In genomic region chr10:119737039-119737663, GRCh38 we compare ENCODE assay signal across 10 cellular contexts. TPM values are rescaled to one million over a fixed set of nuclear protein-coding genes. Genes with fewer than 3 reads are reported as not detected.
A peak's percentile ranks its signal among the peaks of the same experiment; 100 is the strongest.
DNase-seq lines count a peak whose midpoint lies in the region; ATAC-seq, FAIRE-seq and TF ChIP-seq lines count a peak whose summit lies in the region.
"Had no signal": no experiment of that assay in that cellular context is flagged by ENCODE, and none has a peak within 500 bp of the region (broad histone marks: within the 10 kb centered on the region; RNA-seq: fewer than 3 reads in every experiment).

No MANE protein-coding gene starts in this region.

- peak overlapping the region; percentile 62 for H2AFZ ChIP-seq in mammary epithelial cell (ENCODE audit: low read depth, low read length)

- H3K4me3 Mint-ChIP-seq in CD4-positive, CD25-positive, alpha-beta regulatory T cell, result peak overlapping the region; percentile 31 to 62 (median 52)

- H3K4me2 ChIP-seq in mammary epithelial cell (ENCODE audit: insufficient read depth, low read depth, low read length), result peak overlapping the region; percentile 70

- in situ Hi-C loops in mammary epithelial cell (cut with MboI; ENCODE audit: low sequenced_read_pairs in 2 of 2), result loop anchor here in 1 of 2 donors (10.0 kb wide), 1 partner anchor 52 kb away; no protein-coding TSS in a partner anchor

- FAIRE-seq in GM12892 (lab: Jason Lieb, UNC), result no peak

- no peak for TF ChIP-seq POLR2A in GM12892 (IDR thresholded peaks at IDR 0.05; ENCODE audit: low read depth, low read length)

- peak overlapping the region; percentile 58 for H3K4me3 ChIP-seq in CD4-positive, CD25-positive, alpha-beta regulatory T cell (ENCODE audit: low read depth, low read length)
- H3K4me3 ChIP-seq in mammary epithelial cell (replicated peaks in 1 of 3; ENCODE audit: insufficient read depth in 1 of 3, low read depth in 2 of 3, low read length in 3 of 3) (no peak overlapping the region), psoas muscle (no peak overlapping the region)

- 94% methylated on average over 2 of the region's 2 CpGs for whole genome bisulfite sequencing in mammary epithelial cell (ENCODE audit: low coverage, missing lambda C conversion rate)
- 96 to 100% (median 98%) methylated on average over 2 of the region's 2 CpGs for WGBS in psoas muscle, 3 donors

- H3K27me3 Mint-ChIP-seq in CD4-positive, CD25-positive, alpha-beta regulatory T cell, result no peaks in the 10 kb centered on the region

- H3K9me3 ChIP-seq in CD4-positive, CD25-positive, alpha-beta regulatory T cell (ENCODE audit: control insufficient read depth in 2 of 2, low read length in 2 of 2), result no peaks in the 10 kb centered on the region
- H3K9me3 ChIP-seq in mammary epithelial cell (replicated peaks; ENCODE audit: insufficient read depth, low read length) (no peaks in the 10 kb centered on the region), psoas muscle (no peaks in the 10 kb centered on the region)

- no peak for TF ChIP-seq CTCF in mammary epithelial cell (conservative IDR thresholded peaks at IDR 0.05 in 1 of 2, IDR thresholded peaks at IDR 0.05 in 1 of 2; ENCODE audit: extremely low read depth in 1 of 2, insufficient read depth in 1 of 2, low read depth in 1 of 2, low read length in 2 of 2)
- TF ChIP-seq CTCF in psoas muscle (IDR thresholded peaks at IDR 0.05), result no peak

- H3K9ac ChIP-seq in mammary epithelial cell (ENCODE audit: insufficient read depth, low read length), result peak overlapping the region; percentile 29

- H3K27ac Mint-ChIP-seq in CD4-positive, CD25-positive, alpha-beta regulatory T cell, result peak overlapping the region in 2 of 3 donors; percentile 9 to 59

- peaks cover 0 to 1% (median 0%) of the 10 kb centered on the region in 7 donors for H3K9me3 Mint-ChIP-seq in CD4-positive, CD25-positive, alpha-beta regulatory T cell

- no peak for DNase-seq in CD4-positive, CD25-positive, alpha-beta regulatory T cell
- DNase-seq in NCI-H524 treated with DMSO at 0.1 percent for 48 hours (lab: John Stamatoyannopoulos, UW) (peak; percentile 50), mammary epithelial cell (no peak), psoas muscle (no peak), GM12892 (ENCODE audit: insufficient read length) (no peak), C1 segment of cervical spinal cord (lab: John Stamatoyannopoulos, UW) (no peak), activated gamma-delta T cell treated with Interleukin-2 at 50 U/mL for 16 hours (no peak)
- DNase-seq: NCI-H345, SIG-M5 had no signal

- no peaks in the 10 kb centered on the region for H4K20me1 ChIP-seq in mammary epithelial cell (ENCODE audit: insufficient read depth, low read length)

- peaks cover 24 to 74% (median 52%) of the 10 kb centered on the region in 4 donors for H3K4me1 Mint-ChIP-seq in CD4-positive, CD25-positive, alpha-beta regulatory T cell

- intact Hi-C loops in mammary epithelial cell (cut with micrococcal nuclease), result loop anchor here (2.0 kb wide), 1 partner anchor 50 kb away; no protein-coding TSS in a partner anchor
- intact Hi-C loops in psoas muscle (cut with DNase I), result no loop called here

- H3K27me3 ChIP-seq in CD4-positive, CD25-positive, alpha-beta regulatory T cell (ENCODE audit: control insufficient read depth, insufficient read depth, low read length), result no peaks in the 10 kb centered on the region
- H3K27me3 ChIP-seq in mammary epithelial cell (ENCODE audit: insufficient read depth, low read length) (no peaks in the 10 kb centered on the region), psoas muscle (ENCODE audit: insufficient read depth in 3 of 3, low read length in 2 of 3) (no peaks in the 10 kb centered on the region)

- peaks cover 29% of the 10 kb centered on the region for H3K4me1 ChIP-seq in CD4-positive, CD25-positive, alpha-beta regulatory T cell (ENCODE audit: control insufficient read depth, insufficient read depth, low read length, poor library complexity, severe bottlenecking)
- H3K4me1 ChIP-seq in mammary epithelial cell (ENCODE audit: insufficient read depth, low read length) (peaks cover 41% of the 10 kb centered on the region), psoas muscle (peaks cover 55% of the 10 kb centered on the region)

- H3K36me3 Mint-ChIP-seq in CD4-positive, CD25-positive, alpha-beta regulatory T cell, result no peaks in the 10 kb centered on the region

- dilution Hi-C loops in mammary epithelial cell (cut with HindIII; ENCODE audit: low sequenced_read_pairs), result no loop called here

- H3K36me3 ChIP-seq in CD4-positive, CD25-positive, alpha-beta regulatory T cell (ENCODE audit: control insufficient read depth, insufficient read depth, low read length), result no peaks in the 10 kb centered on the region
- H3K36me3 ChIP-seq in mammary epithelial cell (ENCODE audit: insufficient read depth, low read length) (no peaks in the 10 kb centered on the region), psoas muscle (ENCODE audit: insufficient read depth in 1 of 2, low read depth in 1 of 2) (no peaks in the 10 kb centered on the region)

- peak overlapping the region; percentile 55 for H3K27ac ChIP-seq in CD4-positive, CD25-positive, alpha-beta regulatory T cell (ENCODE audit: insufficient read depth, low read length, poor library complexity, severe bottlenecking)
- peak overlapping the region; percentile 79 for H3K27ac ChIP-seq in mammary epithelial cell (ENCODE audit: insufficient read depth, low read depth, low read length)
- peak overlapping the region; percentile 71 for H3K27ac ChIP-seq in psoas muscle

- peak; percentile 17 to 38 for ATAC-seq in CD4-positive, CD25-positive, alpha-beta regulatory T cell (ENCODE audit: low read depth in 2 of 2)
- ATAC-seq in psoas muscle (peak in 2 of 4 donors; percentile 35 to 45), HG03108 (IDR thresholded peaks at IDR 0.05; ENCODE audit: unreplicated experiment) (no peak)

- BruUV-seq in mammary epithelial cell (replicated peaks; lab: Mats Ljungman, UMichigan), result no TSS peak

- CTCF ChIA-PET in mammary epithelial cell (lab: Charles Lee; ENCODE audit: low non-redundant PET), result interaction anchor here (0.6 kb wide), 1 partner anchor 23 kb away, joined by 3 read pairs; no protein-coding TSS in a partner anchor

- peaks cover 72% of the 10 kb centered on the region for H3K79me2 ChIP-seq in mammary epithelial cell (ENCODE audit: insufficient read depth, low read length)

RNA-seq across cellular contexts. Expression of gene INPP5F, which starts 11.3 kb away (rescaled TPM):
- total RNA-seq in CD4-positive, CD25-positive, alpha-beta regulatory T cell, result 22.1 TPM
- polyA plus RNA-seq in CD4-positive, CD25-positive, alpha-beta regulatory T cell, result 10 to 100 TPM; 10.4 to 14.3 (median 10.9) TPM
- total RNA-seq in mammary epithelial cell (10 to 100 TPM; 19.3 to 22.1 TPM), psoas muscle (10 to 100 TPM in 3 of 4 donors, 1 to 10 TPM in 1; 8.0 to 12.3 (median 10.7) TPM)
- polyA plus RNA-seq in mammary epithelial cell (9.8 TPM), psoas muscle (10 to 100 TPM in 1 of 3 donors, 1 to 10 TPM in 2; 6.0 to 10.0 (median 8.0) TPM)
- 12.5 TPM for polyA minus RNA-seq in mammary epithelial cell
- 11.8 TPM for polyA plus RNA-seq in GM12892 (2012; ENCODE audit: missing spikeins)
